In the genomic region with DNA sequence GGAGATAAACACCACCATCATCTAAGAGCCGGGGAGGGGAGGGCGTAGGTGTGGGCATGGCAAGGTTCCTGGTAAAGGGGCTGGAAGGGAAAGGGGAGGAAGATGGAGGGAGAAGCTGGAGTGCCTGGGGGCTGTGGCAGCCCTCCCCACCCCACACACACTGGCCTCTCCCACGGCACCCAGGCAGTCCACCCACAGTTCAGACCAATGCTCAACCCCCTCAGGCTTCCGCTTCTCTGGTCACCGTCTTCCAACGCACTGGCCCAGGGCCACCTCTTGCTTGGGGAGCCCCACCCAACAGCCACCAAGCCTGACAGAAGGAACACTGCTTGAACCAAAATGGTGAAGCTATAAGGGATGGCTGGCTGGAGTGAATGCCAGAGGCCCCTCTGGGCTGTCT, we compare ENCODE assay signal across 6 cellular contexts.
A peak's percentile ranks its signal among the peaks of the same experiment; 100 is the strongest.
DNase-seq lines count a peak whose midpoint lies in the region; ATAC-seq and TF ChIP-seq lines count a peak whose summit lies in the region.
"Not testable (repeated sequence)": the region's sequence is repeated elsewhere in the genome, so short reads cannot be mapped to it uniquely, and the experiment has no call there.

No MANE protein-coding gene starts in this region.

- intact Hi-C loops in Right ventricle myocardium inferior (cut with DNase I); right cardiac atrium (cut with DNase I); right lobe of liver (cut with DNase I); testis (cut with DNase I; ENCODE audit: low total_unique reads): not testable (repeated sequence)

- 63% methylated on average over 6 of the region's 6 CpGs for WGBS in right cardiac atrium
- WGBS in right lobe of liver (ENCODE audit: insufficient coverage, low coverage, low lambda C conversion rate, missing lambda C conversion rate): 72% methylated on average over 3 of the region's 6 CpGs
- WGBS in testis, 2 donors: 76 to 84% methylated on average over 6 of the region's 6 CpGs

- not testable (repeated sequence) for TF ChIP-seq CTCF in coronary artery (IDR thresholded peaks at IDR 0.05); right lobe of liver (IDR thresholded peaks at IDR 0.05); testis (IDR thresholded peaks at IDR 0.05)

- ATAC-seq in Right ventricle myocardium inferior, right cardiac atrium, right lobe of liver: not testable (repeated sequence)

- not testable (repeated sequence) for H3K9me3 ChIP-seq in right cardiac atrium (ENCODE audit: control insufficient read depth, low read length); right lobe of liver; testis

- not testable (repeated sequence) for H3K27me3 ChIP-seq in right cardiac atrium (ENCODE audit: control insufficient read depth, insufficient read depth); right lobe of liver; testis

- TF ChIP-seq POLR2A in right lobe of liver (IDR thresholded peaks at IDR 0.05); testis (IDR thresholded peaks at IDR 0.05): not testable (repeated sequence)

- peak; percentile 8 for DNase-seq in activated CD4-positive, CD25-positive, alpha-beta regulatory T cell treated with anti-CD3 and anti-CD28 coated beads, Interleukin-2, amount 50 U/mL, for 72 hours
- DNase-seq in coronary artery (ENCODE audit: low spot score): peak; percentile 21
- peak; percentile 51 for DNase-seq in Right ventricle myocardium inferior (ENCODE audit: missing footprints)
- DNase-seq in right cardiac atrium: peak in 2 of 3 donors; percentile 31 to 69
- DNase-seq in right lobe of liver: peak in 2 of 3 donors; percentile 27 to 44
- DNase-seq in testis: peak; percentile 4

- not testable (repeated sequence) for H3K27ac ChIP-seq in coronary artery; right cardiac atrium (ENCODE audit: low read length); right lobe of liver; testis

- H3K4me3 ChIP-seq in coronary artery; right cardiac atrium (ENCODE audit: low read length); right lobe of liver; testis: not testable (repeated sequence)

- H3K36me3 ChIP-seq in right lobe of liver; testis (ENCODE audit: low read depth, missing control alignments): not testable (repeated sequence)

- not testable (repeated sequence) for H3K4me1 ChIP-seq in right cardiac atrium (ENCODE audit: control insufficient read depth, insufficient read depth, low read length); right lobe of liver; testis
